1 cellular context compared by ENCODE assay signal in genomic region chr3:5438011-5438355, GRCh38.
TF ChIP-seq lines count a peak whose summit lies in the region.

No MANE protein-coding gene starts in this region.

TF ChIP-seq in K562, 482 proteins besides CTCF, POLR2A, EP300 and RAD21 (continued from another document):
- TF ChIP-seq MNT (conservative IDR thresholded peaks at IDR 0.05) = 0 out of 4 replicates have a peak, but pooled peaks of 1 of the 2 experiments have one; percentile 28
- no peak for TF ChIP-seq ZNF696 (CRISPR knock-in tag; conservative IDR thresholded peaks at IDR 0.05)
- no peak for TF ChIP-seq HNRNPH1 (optimal IDR thresholded peaks at IDR 0.05; ENCODE audit: low read depth, low read length)
- peak; percentile 83 for TF ChIP-seq SOX6 (IDR thresholded peaks at IDR 0.05)
- no peak for TF ChIP-seq BACH1 (tag; IDR thresholded peaks at IDR 0.05)
- TF ChIP-seq SIN3B (IDR thresholded peaks at IDR 0.05; ENCODE audit: low read depth) = no peak
- TF ChIP-seq HDAC2 (IDR thresholded peaks at IDR 0.05) = peak; percentile 33; the same call in 1 of the 2 replicates
- no peak for TF ChIP-seq ZBTB33 (CRISPR knock-in tag; IDR thresholded peaks at IDR 0.05)
- TF ChIP-seq SREBF1 (IDR thresholded peaks at IDR 0.05; ENCODE audit: borderline replicate concordance, low read depth, low read length) = no peak
- no peak for TF ChIP-seq ZNF324 (CRISPR knock-in tag; IDR thresholded peaks at IDR 0.05)
- 0 out of 2 replicates have a peak, but pooled peaks have one; percentile 2 for TF ChIP-seq MTA3 (IDR thresholded peaks at IDR 0.05; ENCODE audit: borderline replicate concordance)
- no peak for TF ChIP-seq ZKSCAN8 (CRISPR knock-in tag; IDR thresholded peaks at IDR 0.05)
- no peak for TF ChIP-seq PYGO2 (tag; IDR thresholded peaks at IDR 0.05)
- no peak for TF ChIP-seq CSDE1 (IDR thresholded peaks at IDR 0.05)
TF ChIP-seq in K562: peak in this region for 17.
